1 cellular context compared by ENCODE assay signal in the genomic region with DNA sequence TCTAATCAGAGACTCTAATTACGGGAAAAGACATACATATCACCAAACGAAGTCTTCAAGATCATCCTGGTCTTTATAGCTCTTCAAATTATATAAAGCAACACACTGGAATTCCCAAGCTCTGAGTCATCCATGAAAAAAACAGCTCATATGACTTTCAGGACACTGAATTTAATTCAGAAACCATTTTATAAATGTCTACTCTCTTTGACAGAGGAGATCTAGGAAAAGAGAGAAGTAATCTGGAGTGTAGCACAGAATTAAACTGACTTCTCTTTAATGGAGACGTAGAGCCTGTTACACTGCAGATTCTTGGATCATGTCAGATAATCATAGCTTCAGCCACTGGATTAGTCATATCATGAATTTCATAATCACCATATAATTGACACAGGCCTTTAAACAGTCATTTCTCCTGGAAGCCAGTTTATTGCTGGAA.
TF ChIP-seq lines count a peak whose summit lies in the region.

No MANE protein-coding gene starts in this region.

TF ChIP-seq in IMR-90, 13 proteins besides CTCF, POLR2A, EP300 and RAD21 (continued from another document):
- TF ChIP-seq, protein P1, sequence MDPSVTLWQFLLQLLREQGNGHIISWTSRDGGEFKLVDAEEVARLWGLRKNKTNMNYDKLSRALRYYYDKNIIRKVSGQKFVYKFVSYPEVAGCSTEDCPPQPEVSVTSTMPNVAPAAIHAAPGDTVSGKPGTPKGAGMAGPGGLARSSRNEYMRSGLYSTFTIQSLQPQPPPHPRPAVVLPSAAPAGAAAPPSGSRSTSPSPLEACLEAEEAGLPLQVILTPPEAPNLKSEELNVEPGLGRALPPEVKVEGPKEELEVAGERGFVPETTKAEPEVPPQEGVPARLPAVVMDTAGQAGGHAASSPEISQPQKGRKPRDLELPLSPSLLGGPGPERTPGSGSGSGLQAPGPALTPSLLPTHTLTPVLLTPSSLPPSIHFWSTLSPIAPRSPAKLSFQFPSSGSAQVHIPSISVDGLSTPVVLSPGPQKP (IDR thresholded peaks at IDR 0.05; ENCODE audit: borderline replicate concordance, low read depth, low read length), result no peak
- no peak for TF ChIP-seq NFE2L2 (IDR thresholded peaks at IDR 0.05; ENCODE audit: low read depth, low read length)
